Comparison of ENCODE assay signal across 2 cellular contexts in genomic region chr6:112013051-112013450, GRCh38.
A peak's percentile ranks its signal among the peaks of the same experiment; 100 is the strongest.
TF ChIP-seq lines count a peak whose summit lies in the region.

No MANE protein-coding gene starts in this region.

TF ChIP-seq in HEK293, 187 proteins besides CTCF, POLR2A, EP300 and RAD21 (continued from another document):
- TF ChIP-seq ATF2 (tag by site-specific recombination; IDR thresholded peaks at IDR 0.05; ENCODE audit: low read depth) (peak; percentile 46; the same call in 1 of the 2 replicates), ZNF654 (tag by site-specific recombination; IDR thresholded peaks at IDR 0.05; ENCODE audit: low read depth) (no peak), KLF17 (tag by site-specific recombination; IDR thresholded peaks at IDR 0.05) (no peak)
TF ChIP-seq in HEK293: peak in this region for 1.

TF ChIP-seq in GM12878, 131 proteins besides CTCF, POLR2A, EP300 and RAD21 (continued from another document):
- no peak for TF ChIP-seq CEBPZ (IDR thresholded peaks at IDR 0.05; ENCODE audit: low read depth, low read length)
- TF ChIP-seq CBFB (IDR thresholded peaks at IDR 0.05; ENCODE audit: low read depth), result no peak
- no peak for TF ChIP-seq PBX3 (IDR thresholded peaks at IDR 0.05; ENCODE audit: insufficient replicate concordance, low read depth, low read length)
- no peak for TF ChIP-seq BRCA1 (IDR thresholded peaks at IDR 0.05; ENCODE audit: low read depth, low read length)
- no peak for TF ChIP-seq CHD1 (IDR thresholded peaks at IDR 0.05; ENCODE audit: low read depth, low read length)
- TF ChIP-seq NFXL1 (IDR thresholded peaks at IDR 0.05; ENCODE audit: borderline replicate concordance), result no peak
- TF ChIP-seq HDGF (IDR thresholded peaks at IDR 0.05), result no peak
- TF ChIP-seq KAT2A (conservative IDR thresholded peaks at IDR 0.05; ENCODE audit: control insufficient read depth, low read depth, low read length), result no peak
- no peak for TF ChIP-seq STAT3 (IDR thresholded peaks at IDR 0.05; ENCODE audit: low read depth, low read length)
- TF ChIP-seq SMAD5 (IDR thresholded peaks at IDR 0.05; ENCODE audit: low read depth), result no peak
- TF ChIP-seq PAX5 (IDR thresholded peaks at IDR 0.05; ENCODE audit: borderline replicate concordance, low read depth, low read length), result no peak
